17 cellular contexts compared by ENCODE assay signal in the genomic region with DNA sequence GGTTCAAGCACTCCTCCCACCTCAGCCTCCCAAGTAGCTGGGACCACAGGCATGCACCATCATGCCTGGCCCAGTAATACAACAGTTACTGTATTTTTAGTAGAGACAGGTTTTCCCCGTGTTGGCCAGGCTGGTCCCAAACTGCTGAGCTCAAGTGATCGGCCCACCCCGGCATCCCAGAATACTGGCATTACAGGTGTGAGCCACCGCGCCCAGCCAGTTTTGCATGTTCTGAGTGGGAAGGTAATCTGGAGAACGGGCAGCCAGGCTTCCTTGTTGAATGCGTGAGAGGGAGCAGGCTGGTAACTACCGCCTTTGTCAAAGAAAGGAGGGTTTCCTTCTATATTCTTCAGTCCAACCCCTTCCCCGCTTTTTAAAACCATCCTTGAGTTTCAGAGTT. TPM values are rescaled to one million over a fixed set of nuclear protein-coding genes. Genes with fewer than 3 reads are reported as not detected.
DNase-seq lines count a peak whose midpoint lies in the region; ATAC-seq and TF ChIP-seq lines count a peak whose summit lies in the region.
"Had no signal": no experiment of that assay in that cellular context is flagged by ENCODE, and none has a peak within 500 bp of the region (broad histone marks: within the 10 kb centered on the region; RNA-seq: fewer than 3 reads in every experiment).

No MANE protein-coding gene starts in this region.

- H3K9me3 Mint-ChIP-seq in progenitor cell of endocrine pancreas (ENCODE audit: low read depth): no peaks in the 10 kb centered on the region

- peak overlapping the region; percentile 65 for H3K27ac Mint-ChIP-seq in progenitor cell of endocrine pancreas

- H3K36me3 ChIP-seq in left ventricle myocardium inferior (no peaks in the 10 kb centered on the region), Karpas-422 (ENCODE audit: insufficient read depth, low read length) (no peaks in the 10 kb centered on the region)

- peaks cover 14% of the 10 kb centered on the region for H3K36me3 Mint-ChIP-seq in progenitor cell of endocrine pancreas (ENCODE audit: insufficient read depth)

- peaks cover 9% of the 10 kb centered on the region; the same call in 1 of the 2 replicates for H4K20me1 ChIP-seq in Karpas-422 (ENCODE audit: insufficient read depth, low read depth, low read length)

- H3K27ac ChIP-seq in left ventricle myocardium inferior (replicated peaks) (peak overlapping the region; percentile 12), Karpas-422 (ENCODE audit: low read length) (no peak overlapping the region)
- H3K27ac ChIP-seq: HL-60 had no signal

- H3K4me1 ChIP-seq in left ventricle myocardium inferior (peaks cover 16% of the 10 kb centered on the region), Karpas-422 (ENCODE audit: low read length) (peaks cover 17% of the 10 kb centered on the region)

- peaks cover 92% of the 10 kb centered on the region for H3K79me2 ChIP-seq in Karpas-422 (ENCODE audit: low read length)

- DNase-seq in left ventricle myocardium inferior (no peak), left cardiac atrium (no peak), progenitor cell of endocrine pancreas (ENCODE audit: low spot score, unreplicated experiment) (no peak), Karpas-422 (no peak), NCI-H2171 treated with DMSO at 0.1 percent for 48 hours (lab: John Stamatoyannopoulos, UW) (no peak), foreskin fibroblast (no peak)
- DNase-seq: 8988T, DMS 273 treated with DMSO at 0.1 percent for 48 hours, DND-41, NCI-H1930, NCI-H345, NCI-H524 treated with DMSO at 0.1 percent for 48 hours, PC-3, RPMI8226 had no signal

- intact Hi-C loops in left ventricle myocardium inferior (cut with micrococcal nuclease) (no loop called here), left cardiac atrium (cut with DNase I) (no loop called here)

- no peak for TF ChIP-seq CTCF in left ventricle myocardium inferior (IDR thresholded peaks at IDR 0.05; ENCODE audit: borderline replicate concordance)
- TF ChIP-seq CTCF in progenitor cell of endocrine pancreas (IDR thresholded peaks at IDR 0.05; ENCODE audit: unreplicated experiment): no peak
- no peak for TF ChIP-seq CTCF in foreskin fibroblast (IDR thresholded peaks at IDR 0.05; ENCODE audit: low read depth, low read length)

- H3K4me1 Mint-ChIP-seq in progenitor cell of endocrine pancreas (ENCODE audit: low read depth): peaks cover 38% of the 10 kb centered on the region

- H3K4me3 ChIP-seq in left ventricle myocardium inferior: no peak overlapping the region
- no peak overlapping the region for H3K4me3 ChIP-seq in Karpas-422 (ENCODE audit: low read length)
- H3K4me3 ChIP-seq in foreskin fibroblast (ENCODE audit: low read depth in 1 of 2, low read length in 2 of 2): no peak overlapping the region

- no peak overlapping the region for H3K4me2 ChIP-seq in Karpas-422 (ENCODE audit: low read depth, low read length, poor library complexity, severe bottlenecking)

- H2AFZ ChIP-seq in Karpas-422 (ENCODE audit: low read length): no peak overlapping the region

- no peaks in the 10 kb centered on the region for H3K27me3 ChIP-seq in left ventricle myocardium inferior (ENCODE audit: low read depth)
- H3K27me3 ChIP-seq in Karpas-422 (ENCODE audit: low read length): no peaks in the 10 kb centered on the region

- H3K9ac ChIP-seq in Karpas-422 (ENCODE audit: low read length): no peak overlapping the region

- no peak overlapping the region for H3K4me3 Mint-ChIP-seq in progenitor cell of endocrine pancreas (ENCODE audit: low read depth)

- H3K9me3 ChIP-seq in left ventricle myocardium inferior (replicated peaks) (no peaks in the 10 kb centered on the region), Karpas-422 (ENCODE audit: low read length) (no peaks in the 10 kb centered on the region)

- no peaks in the 10 kb centered on the region for H3K9me2 ChIP-seq in Karpas-422 (replicated peaks; ENCODE audit: insufficient read depth, low read length)

- ATAC-seq in left cardiac atrium: no peak
- ATAC-seq in esophagus mucosa: peak; percentile 71
- ATAC-seq in HG03045 (IDR thresholded peaks at IDR 0.05; ENCODE audit: unreplicated experiment): no peak
- ATAC-seq: PC-3 had no signal

- no peaks in the 10 kb centered on the region for H3K27me3 Mint-ChIP-seq in progenitor cell of endocrine pancreas

RNA-seq across cellular contexts. Expression of gene NOCT, which starts 9.1 kb away (rescaled TPM):
- total RNA-seq in left ventricle myocardium inferior (8.4 TPM), left cardiac atrium (10 to 100 TPM in 1 of 2 donors, 1 to 10 TPM in 1; 6.8 to 13.5 TPM), esophagus mucosa (11.2 TPM), progenitor cell of endocrine pancreas (32.2 and 33.8 TPM in 2 replicates)
- total RNA-seq in Karpas-422 (2014; rRNA removed; shearing (Covaris generic); ENCODE audit: low replicate concordance): 10.6 and 12.6 TPM in 2 replicates
